Comparison of ENCODE assay signal across 31 cellular contexts in genomic region chr1:197451424-197451823, GRCh38.
"Had no signal": no experiment of that assay in that cellular context is flagged by ENCODE, and none has a peak within 500 bp of the region (broad histone marks: within the 10 kb centered on the region; RNA-seq: fewer than 3 reads in every experiment).

No MANE protein-coding gene starts in this region.

- H3K9me3 ChIP-seq: SJCRH30 had no signal

- H3K4me3 ChIP-seq: K562, SJCRH30, SK-N-MC had no signal

- H3K4me1 ChIP-seq: SJCRH30 had no signal

- H3K27me3 ChIP-seq: brain microvascular endothelial cell, SJCRH30 had no signal

- H3K36me3 ChIP-seq: brain microvascular endothelial cell, SJCRH30, WERI-Rb-1 had no signal

- ATAC-seq: activated CD8-positive, alpha-beta memory T cell treated with anti-CD3 and anti-CD28 coated beads, Interleukin-2, amount 10 ng/mL, durations not matched to agents 7 days and 5 days; activated T-cell treated with anti-CD3 and anti-CD28 coated beads, Interleukin-2, amount 50 U/mL, for 72 hours; activated T-helper 17 cell treated with anti-CD3 and anti-CD28 coated beads, Interleukin-2, amount 50 U/mL, for 72 hours; K562 had no signal

- H3K27ac ChIP-seq: brain microvascular endothelial cell, SJCRH30, SK-N-MC, WERI-Rb-1 had no signal

- DNase-seq: activated CD4-positive, alpha-beta memory T cell treated with anti-CD3 and anti-CD28 coated beads, Interleukin-2, amount 10 ng/mL, durations not matched to agents 7 days and 5 days; activated CD4-positive, alpha-beta T cell treated with anti-CD3 and anti-CD28 coated beads for 1 hour; activated CD4-positive, alpha-beta T cell treated with anti-CD3 and anti-CD28 coated beads for 48 hours; activated CD4-positive, CD25-positive, alpha-beta regulatory T cell; activated CD8-positive, alpha-beta memory T cell treated with anti-CD3 and anti-CD28 coated beads for 24 hours; activated CD8-positive, alpha-beta memory T cell treated with anti-CD3 and anti-CD28 coated beads, Interleukin-2, amount 10 ng/mL, durations not matched to agents 7 days and 5 days; activated effector memory CD4-positive, alpha-beta T cell treated with anti-CD3 and anti-CD28 coated beads, Interleukin-2, amount 50 U/mL, for 16 hours; activated naive CD4-positive, alpha-beta T cell; activated naive CD4-positive, alpha-beta T cell treated with anti-CD3 and anti-CD28 coated beads, Interleukin-2, amount 50 U/mL, for 16 hours; activated naive CD8-positive, alpha-beta T cell treated with anti-CD3 and anti-CD28 coated beads for 36 hours; activated T-cell treated with anti-CD3 and anti-CD28 coated beads, Interleukin-2, amount 50 U/mL, for 1 hour; activated T-cell treated with anti-CD3 and anti-CD28 coated beads, Interleukin-2, amount 50 U/mL, for 72 hours; amniotic stem cell; aorta; brain microvascular endothelial cell; central memory CD4-positive, alpha-beta T cell; NCI-H1105; NCI-H1417 treated with DMSO at 0.1 percent for 48 hours; NCI-H1694; NCI-H2029; NCI-H345; NCI-H524 treated with DMSO at 0.1 percent for 48 hours; SHP77; SJCRH30; T-helper 1 cell; T-helper 2 cell; T-helper 9 cell; WERI-Rb-1 had no signal
